20 cellular contexts compared by ENCODE assay signal in genomic region chr9:93809204-93809940, GRCh38.
A peak's percentile ranks its signal among the peaks of the same experiment; 100 is the strongest.
DNase-seq lines count a peak whose midpoint lies in the region; ATAC-seq and TF ChIP-seq lines count a peak whose summit lies in the region.
"Had no signal": no experiment of that assay in that cellular context is flagged by ENCODE, and none has a peak within 500 bp of the region (broad histone marks: within the 10 kb centered on the region; RNA-seq: fewer than 3 reads in every experiment).

No MANE protein-coding gene starts in this region.

- no peak for TF ChIP-seq POLR2A in Peyer's patch (IDR thresholded peaks at IDR 0.05)

- H3K36me3 ChIP-seq in SK-N-SH (replicated peaks in 1 of 2; ENCODE audit: control insufficient read depth in 1 of 2, insufficient read depth in 2 of 2, low read length in 1 of 2) (no peaks in the 10 kb centered on the region), Peyer's patch (no peaks in the 10 kb centered on the region)
- H3K36me3 ChIP-seq: BLaER1 had no signal

- H3K27ac ChIP-seq in SK-N-SH (ENCODE audit: low read depth in 2 of 2, low read length in 1 of 2) (no peak overlapping the region), Peyer's patch (no peak overlapping the region)
- H3K27ac ChIP-seq: BLaER1 had no signal

- no peaks in the 10 kb centered on the region for H3F3A ChIP-seq in SK-N-SH (replicated peaks; ENCODE audit: insufficient read depth)

- ATAC-seq in SK-N-SH treated with all-trans-retinoic acid at 6 μM for 48 hours (no peak), GM19455 (IDR thresholded peaks at IDR 0.05; ENCODE audit: unreplicated experiment) (no peak)

- DNase-seq in SK-N-SH (peak; percentile 6), CD14-positive monocyte (ENCODE audit: low spot score) (peak; percentile 41), Peyer's patch (peak in 2 of 3 donors; percentile 31 to 37), mesenteric fat pad (ENCODE audit: low spot score) (peak; percentile 60), GF-D8 (lab: John Stamatoyannopoulos, UW) (no peak), OCI-M2 (lab: John Stamatoyannopoulos, UW; ENCODE audit: unreplicated experiment) (no peak)
- DNase-seq: 8988T; CD8-positive, alpha-beta memory T cell; DND-41; HCEC 1CT; IMR-90; Kasumi-1; MM.1S; NCI-H1092 treated with DMSO at 0.1 percent for 48 hours; NCI-H2081 treated with DMSO at 0.1 percent for 48 hours; NCI-H510A treated with DMSO at 0.1 percent for 48 hours; SHP77 treated with DMSO at 0.1 percent for 48 hours had no signal

- no peak overlapping the region for H3K27ac Mint-ChIP-seq in CD14-positive monocyte
- H3K27ac Mint-ChIP-seq: CD8-positive, alpha-beta memory T cell had no signal

- POLR2A ChIA-PET in SK-N-SH (lab: Yijun Ruan, JAX), result no interaction called here

- 45% methylated on average over 8 of the region's 12 CpGs for WGBS in SK-N-SH (ENCODE audit: low lambda C conversion rate)

- intact Hi-C loops in CD14-positive monocyte (cut with micrococcal nuclease), result no loop called here

- H3K9me2 ChIP-seq in SK-N-SH, result no peaks in the 10 kb centered on the region

- no peaks in the 10 kb centered on the region for H3K4me1 ChIP-seq in SK-N-SH (ENCODE audit: control insufficient read depth in 1 of 2, insufficient read depth in 2 of 2, low read depth in 1 of 2, low read length in 1 of 2)
- no peaks in the 10 kb centered on the region for H3K4me1 ChIP-seq in Peyer's patch
- H3K4me1 ChIP-seq: BLaER1 had no signal

- H3K9me3 Mint-ChIP-seq in CD14-positive monocyte, result peaks cover 2 to 7% (median 4%) of the 10 kb centered on the region in 7 donors

- H3K9ac ChIP-seq in SK-N-SH, result no peak overlapping the region
- H3K9ac ChIP-seq: BLaER1 had no signal

- H3K4me1 Mint-ChIP-seq in CD14-positive monocyte, result no peaks in the 10 kb centered on the region
- H3K4me1 Mint-ChIP-seq: CD8-positive, alpha-beta memory T cell had no signal

- TF ChIP-seq EP300 in SK-N-SH (IDR thresholded peaks at IDR 0.05; ENCODE audit: borderline replicate concordance in 1 of 2, low read depth in 1 of 2, low read length in 1 of 2), result no peak

- no peak for TF ChIP-seq RAD21 in SK-N-SH (IDR thresholded peaks at IDR 0.05; ENCODE audit: low read length)

- H3K4me3 Mint-ChIP-seq in CD14-positive monocyte, result no peak overlapping the region
- H3K4me3 Mint-ChIP-seq: CD8-positive, alpha-beta memory T cell had no signal

- H3K27me3 Mint-ChIP-seq in CD14-positive monocyte (ENCODE audit: low read depth in 3 of 3), result peaks cover 5 to 14% (median 8%) of the 10 kb centered on the region in 3 donors

- no peaks in the 10 kb centered on the region for H3K9me3 ChIP-seq in SK-N-SH
- H3K9me3 ChIP-seq in Peyer's patch, result no peaks in the 10 kb centered on the region
- H3K9me3 ChIP-seq: BLaER1 had no signal

- no peaks in the 10 kb centered on the region for H4K20me1 ChIP-seq in SK-N-SH (ENCODE audit: insufficient read depth)
- H4K20me1 ChIP-seq: BLaER1 had no signal

- H3K4me2 ChIP-seq in SK-N-SH, result no peak overlapping the region
- H3K4me2 ChIP-seq: BLaER1 had no signal

- H3K4me3 ChIP-seq in SK-N-SH (ENCODE audit: low read depth in 2 of 2, low read length in 1 of 2) (no peak overlapping the region), Peyer's patch (no peak overlapping the region)
- H3K4me3 ChIP-seq: BLaER1 had no signal

- CTCF ChIA-PET in SK-N-SH (lab: Yijun Ruan, JAX), result interaction anchor here (1.9 to 2.3 kb wide), 3 partner anchors 18 to 154 kb away, joined by 5 to 9 read pairs (median 6); no protein-coding TSS in a partner anchor

- no peaks in the 10 kb centered on the region for H3K27me3 ChIP-seq in SK-N-SH (ENCODE audit: insufficient read depth)
- no peaks in the 10 kb centered on the region for H3K27me3 ChIP-seq in Peyer's patch
- H3K27me3 ChIP-seq: BLaER1 had no signal

- H2AFZ ChIP-seq in SK-N-SH (ENCODE audit: low read depth), result no peak overlapping the region

- no peaks in the 10 kb centered on the region for H3K36me3 Mint-ChIP-seq in CD14-positive monocyte
- H3K36me3 Mint-ChIP-seq: CD8-positive, alpha-beta memory T cell had no signal

- H3K79me2 ChIP-seq in SK-N-SH (ENCODE audit: insufficient read depth), result no peaks in the 10 kb centered on the region

- no peak for TF ChIP-seq CTCF in SK-N-SH (IDR thresholded peaks at IDR 0.05)
- TF ChIP-seq CTCF in CD14-positive monocyte (IDR thresholded peaks at IDR 0.05), result no peak
- no peak for TF ChIP-seq CTCF in Peyer's patch (IDR thresholded peaks at IDR 0.05)

TF ChIP-seq in SK-N-SH, 30 proteins besides CTCF, POLR2A, EP300 and RAD21 (continues in another document):
- no peak for TF ChIP-seq RXRA (IDR thresholded peaks at IDR 0.05; ENCODE audit: borderline replicate concordance, low read depth)
- TF ChIP-seq EZH2phosphoT487 (IDR thresholded peaks at IDR 0.05; ENCODE audit: borderline replicate concordance, low read depth), result no peak
- TF ChIP-seq RFX5 (IDR thresholded peaks at IDR 0.05; ENCODE audit: low read length), result no peak
- no peak for TF ChIP-seq TEAD4 (IDR thresholded peaks at IDR 0.05; ENCODE audit: borderline replicate concordance, insufficient read depth)
- TF ChIP-seq MAX (IDR thresholded peaks at IDR 0.05; ENCODE audit: low read depth), result no peak
- TF ChIP-seq NRF1 (IDR thresholded peaks at IDR 0.05; ENCODE audit: low read depth, low read length), result no peak
- no peak for TF ChIP-seq SIN3A (IDR thresholded peaks at IDR 0.05; ENCODE audit: borderline replicate concordance, low read depth, low read length)
- TF ChIP-seq FOXM1 (IDR thresholded peaks at IDR 0.05; ENCODE audit: low read depth), result no peak
- no peak for TF ChIP-seq MXI1 (IDR thresholded peaks at IDR 0.05; ENCODE audit: low read depth, low read length)
- no peak for TF ChIP-seq POLR2AphosphoS5 (IDR thresholded peaks at IDR 0.05; ENCODE audit: low read depth, low read length)
- no peak for TF ChIP-seq YY1 (IDR thresholded peaks at IDR 0.05; ENCODE audit: low read depth)
- TF ChIP-seq, protein P1, sequence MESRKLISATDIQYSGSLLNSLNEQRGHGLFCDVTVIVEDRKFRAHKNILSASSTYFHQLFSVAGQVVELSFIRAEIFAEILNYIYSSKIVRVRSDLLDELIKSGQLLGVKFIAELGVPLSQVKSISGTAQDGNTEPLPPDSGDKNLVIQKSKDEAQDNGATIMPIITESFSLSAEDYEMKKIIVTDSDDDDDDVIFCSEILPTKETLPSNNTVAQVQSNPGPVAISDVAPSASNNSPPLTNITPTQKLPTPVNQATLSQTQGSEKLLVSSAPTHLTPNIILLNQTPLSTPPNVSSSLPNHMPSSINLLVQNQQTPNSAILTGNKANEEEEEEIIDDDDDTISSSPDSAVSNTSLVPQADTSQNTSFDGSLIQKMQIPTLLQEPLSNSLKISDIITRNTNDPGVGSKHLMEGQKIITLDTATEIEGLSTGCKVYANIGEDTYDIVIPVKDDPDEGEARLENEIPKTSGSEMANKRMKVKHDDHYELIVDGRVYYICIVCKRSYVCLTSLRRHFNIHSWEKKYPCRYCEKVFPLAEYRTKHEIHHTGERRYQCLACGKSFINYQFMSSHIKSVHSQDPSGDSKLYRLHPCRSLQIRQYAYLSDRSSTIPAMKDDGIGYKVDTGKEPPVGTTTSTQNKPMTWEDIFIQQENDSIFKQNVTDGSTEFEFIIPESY (IDR thresholded peaks at IDR 0.05; ENCODE audit: borderline replicate concordance, low read depth), result no peak
- TF ChIP-seq TAF1 (IDR thresholded peaks at IDR 0.05; ENCODE audit: borderline replicate concordance, low read depth, low read length), result no peak
- no peak for TF ChIP-seq FOXJ3 (CRISPR knock-in tag; IDR thresholded peaks at IDR 0.05)

TF ChIP-seq in SK-N-SH treated with all-trans-retinoic acid at 6 μM for 48 hours, 23 proteins besides CTCF, POLR2A, EP300 and RAD21:
- TF ChIP-seq, protein P2, sequence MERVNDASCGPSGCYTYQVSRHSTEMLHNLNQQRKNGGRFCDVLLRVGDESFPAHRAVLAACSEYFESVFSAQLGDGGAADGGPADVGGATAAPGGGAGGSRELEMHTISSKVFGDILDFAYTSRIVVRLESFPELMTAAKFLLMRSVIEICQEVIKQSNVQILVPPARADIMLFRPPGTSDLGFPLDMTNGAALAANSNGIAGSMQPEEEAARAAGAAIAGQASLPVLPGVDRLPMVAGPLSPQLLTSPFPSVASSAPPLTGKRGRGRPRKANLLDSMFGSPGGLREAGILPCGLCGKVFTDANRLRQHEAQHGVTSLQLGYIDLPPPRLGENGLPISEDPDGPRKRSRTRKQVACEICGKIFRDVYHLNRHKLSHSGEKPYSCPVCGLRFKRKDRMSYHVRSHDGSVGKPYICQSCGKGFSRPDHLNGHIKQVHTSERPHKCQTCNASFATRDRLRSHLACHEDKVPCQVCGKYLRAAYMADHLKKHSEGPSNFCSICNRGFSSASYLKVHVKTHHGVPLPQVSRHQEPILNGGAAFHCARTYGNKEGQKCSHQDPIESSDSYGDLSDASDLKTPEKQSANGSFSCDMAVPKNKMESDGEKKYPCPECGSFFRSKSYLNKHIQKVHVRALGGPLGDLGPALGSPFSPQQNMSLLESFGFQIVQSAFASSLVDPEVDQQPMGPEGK (CRISPR knock-in tag; IDR thresholded peaks at IDR 0.05; ENCODE audit: borderline replicate concordance), result no peak
- TF ChIP-seq ARNTL (CRISPR knock-in tag; IDR thresholded peaks at IDR 0.05; ENCODE audit: borderline replicate concordance, low read depth) (no peak), ZNF565 (CRISPR knock-in tag; conservative IDR thresholded peaks at IDR 0.05; ENCODE audit: low read depth) (no peak), CSDC2 (CRISPR knock-in tag; IDR thresholded peaks at IDR 0.05) (no peak)

Comparison
In these comparisons a context has a peak if more than half of its experiments do, and no peak if none do; other contexts are left out.
1. DNase-seq: peak in SK-N-SH (single experiment), CD14-positive monocyte (single experiment), Peyer's patch (2 of 3) and mesenteric fat pad (single experiment); none in GF-D8 (single experiment) and OCI-M2 (single experiment).